ENCODE assay signal across 32 cellular contexts in the genomic region with DNA sequence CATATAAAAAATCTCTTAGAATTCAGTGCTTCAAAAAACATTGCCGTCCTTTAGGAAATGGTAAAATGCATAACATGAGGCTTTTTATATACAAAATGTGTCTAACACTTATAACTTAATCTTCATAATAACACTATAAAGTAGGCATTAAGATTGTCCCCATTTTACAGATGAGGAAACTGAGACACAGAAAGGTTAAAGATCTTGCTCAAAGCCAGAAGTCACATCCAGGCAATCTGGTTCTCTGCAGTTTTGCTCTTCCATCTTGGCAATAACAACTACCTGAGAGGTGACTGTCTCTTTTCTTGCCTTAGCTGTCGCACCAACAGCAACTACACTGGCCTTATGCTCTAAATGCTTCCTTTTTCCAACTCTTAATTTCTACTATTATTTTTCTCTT.
"Had no signal": no experiment of that assay in that cellular context is flagged by ENCODE, and none has a peak within 500 bp of the region (broad histone marks: within the 10 kb centered on the region; RNA-seq: fewer than 3 reads in every experiment).

No MANE protein-coding gene starts in this region.

- H3K4me1 ChIP-seq: Peyer's patch had no signal

- ATAC-seq: activated CD8-positive, alpha-beta T cell treated with anti-CD3 and anti-CD28 coated beads for 36 hours; PC-3 had no signal

- H3K4me3 Mint-ChIP-seq: activated CD8-positive, alpha-beta T cell treated with anti-CD3 and anti-CD28 coated beads for 36 hours; activated naive CD8-positive, alpha-beta T cell treated with anti-CD3 and anti-CD28 coated beads, Interleukin-2, amount 10 ng/mL, durations not matched to agents 7 days and 5 days; brain; T-helper 1 cell treated with Interleukin-12 subunit alpha and Interleukin-12 subunit beta and Interleukin-4 antibody, amounts not matched to agents 30 μg/mL and 1 μg/mL, for 36 hours; T-helper 2 cell treated with Interferon-gamma antibody and Interleukin-4, amounts not matched to agents 5 μg/mL and 100 μg/mL, for 36 hours had no signal

- H3K9me3 ChIP-seq: adrenal gland, Peyer's patch, SJSA1, SK-N-SH had no signal

- H3K27ac ChIP-seq: adrenal gland, Peyer's patch, SJSA1 had no signal

- H3K9ac ChIP-seq: SK-N-SH had no signal

- FAIRE-seq: bronchial epithelial cell, TTC549 had no signal

- H3K4me2 ChIP-seq: SK-N-SH had no signal

- H3K27me3 ChIP-seq: adrenal gland, Peyer's patch, SJSA1 had no signal

- H3K27me3 Mint-ChIP-seq: activated CD8-positive, alpha-beta T cell treated with anti-CD3 and anti-CD28 coated beads for 36 hours; activated naive CD8-positive, alpha-beta T cell treated with anti-CD3 and anti-CD28 coated beads, Interleukin-2, amount 10 ng/mL, durations not matched to agents 7 days and 5 days; brain had no signal

- H3K27ac Mint-ChIP-seq: activated CD8-positive, alpha-beta T cell treated with anti-CD3 and anti-CD28 coated beads for 36 hours; activated naive CD8-positive, alpha-beta T cell treated with anti-CD3 and anti-CD28 coated beads, Interleukin-2, amount 10 ng/mL, durations not matched to agents 7 days and 5 days; brain; T-helper 1 cell treated with Interleukin-12 subunit alpha and Interleukin-12 subunit beta and Interleukin-4 antibody, amounts not matched to agents 30 μg/mL and 1 μg/mL, for 36 hours; T-helper 2 cell treated with Interferon-gamma antibody and Interleukin-4, amounts not matched to agents 5 μg/mL and 100 μg/mL, for 36 hours had no signal

- H3K4me3 ChIP-seq: adrenal gland, Peyer's patch, SJSA1 had no signal

- H3K9me3 Mint-ChIP-seq: activated CD8-positive, alpha-beta T cell treated with anti-CD3 and anti-CD28 coated beads for 36 hours; activated naive CD8-positive, alpha-beta T cell treated with anti-CD3 and anti-CD28 coated beads, Interleukin-2, amount 10 ng/mL, durations not matched to agents 7 days and 5 days; brain; T-helper 1 cell treated with Interleukin-12 subunit alpha and Interleukin-12 subunit beta and Interleukin-4 antibody, amounts not matched to agents 30 μg/mL and 1 μg/mL, for 36 hours; T-helper 2 cell treated with Interferon-gamma antibody and Interleukin-4, amounts not matched to agents 5 μg/mL and 100 μg/mL, for 36 hours had no signal

- DNase-seq: activated CD4-positive, alpha-beta T cell treated with anti-CD3 and anti-CD28 coated beads, Interleukin-2, amount 50 U/mL, for 4 hours; activated CD8-positive, alpha-beta T cell treated with anti-CD3 and anti-CD28 coated beads for 36 hours; activated effector memory CD4-positive, alpha-beta T cell treated with anti-CD3 and anti-CD28 coated beads, Interleukin-2, amount 50 U/mL, for 16 hours; activated naive CD4-positive, alpha-beta T cell; activated naive CD4-positive, alpha-beta T cell treated with anti-CD3 and anti-CD28 coated beads, Interleukin-2, amount 50 U/mL, for 16 hours; activated naive CD8-positive, alpha-beta T cell treated with anti-CD3 and anti-CD28 coated beads, Interleukin-2, amount 10 ng/mL, durations not matched to agents 7 days and 5 days; activated T-cell treated with anti-CD3 and anti-CD28 coated beads, Interleukin-2, amount 50 U/mL, for 48 hours; caudate nucleus; cerebellar nuclear complex; NCI-H1092 treated with DMSO at 0.1 percent for 48 hours; NCI-H1417; NCI-H146; NCI-H187; NCI-H2029 treated with DMSO at 0.1 percent for 48 hours; NCI-H2107; NCI-H2171; NCI-H510A; NCI-H526; NCI-H748 treated with DMSO at 0.1 percent for 48 hours; NK-92 treated with Interleukin-12 subunit alpha and Interleukin-12 subunit beta, amount 100 ng/mL, for 24 hours; PC-3; Peyer's patch; RPMI8226; SHP77 treated with DMSO at 0.1 percent for 48 hours; SK-N-SH had no signal
